In the genomic region with DNA sequence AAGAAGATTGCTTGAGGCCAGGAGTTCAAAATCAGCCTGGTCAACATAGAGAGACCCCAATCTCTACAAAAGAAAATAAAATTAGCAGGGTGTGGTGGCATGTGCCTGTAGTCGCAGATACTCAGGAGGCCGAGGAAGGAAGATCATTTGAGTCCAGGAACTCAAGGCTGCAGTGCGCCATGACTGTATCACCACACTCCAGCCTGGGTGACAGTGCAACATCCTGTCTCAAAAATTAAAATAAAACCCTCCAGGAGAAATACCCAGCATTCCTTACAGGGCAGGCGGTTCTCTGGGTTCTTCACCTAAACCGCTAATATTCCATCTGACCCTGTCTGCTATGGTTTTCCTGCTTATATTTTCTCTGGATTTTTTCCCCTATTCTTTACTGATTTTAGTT, we compare ENCODE assay signal across 17 cellular contexts. TPM values are rescaled to one million over a fixed set of nuclear protein-coding genes. Genes with fewer than 3 reads are reported as not detected.
DNase-seq lines count a peak whose midpoint lies in the region; ATAC-seq and TF ChIP-seq lines count a peak whose summit lies in the region.
"Had no signal": no experiment of that assay in that cellular context is flagged by ENCODE, and none has a peak within 500 bp of the region (broad histone marks: within the 10 kb centered on the region; RNA-seq: fewer than 3 reads in every experiment).

No MANE protein-coding gene starts in this region.

- H3K27me3 Mint-ChIP-seq in T-cell, result no peaks in the 10 kb centered on the region
- no peaks in the 10 kb centered on the region for H3K27me3 Mint-ChIP-seq in activated CD4-positive, alpha-beta T cell treated with anti-CD3 and anti-CD28 coated beads for 36 hours

- DNase-seq in cardiac muscle cell (ENCODE audit: low read depth in 1 of 2, low spot score in 1 of 2) (no peak), left cardiac atrium (no peak), T-cell (peak in 1 of 34 experiments; percentile 6), GF-D8 (lab: John Stamatoyannopoulos, UW) (no peak)
- no peak for DNase-seq in stimulated activated effector memory CD8-positive, alpha-beta T cell treated with anti-CD3 and anti-CD28 coated beads, Interleukin-12 subunit alpha, Interleukin-12 subunit beta, amount 100 ng/mL, for 72 hours (ENCODE audit: low spot score in 2 of 2)
- DNase-seq in activated CD4-positive, alpha-beta T cell treated with anti-CD3 and anti-CD28 coated beads for 36 hours, result no peak
- DNase-seq: ACHN, BE2C, Caco-2, GOT3, KG1, NCI-H1092, NCI-H1694 treated with DMSO at 0.1 percent for 48 hours, NCI-H446, PC-9 had no signal

- peaks cover 11% of the 10 kb centered on the region for H3K36me3 Mint-ChIP-seq in T-cell
- H3K36me3 Mint-ChIP-seq in stimulated activated effector memory CD8-positive, alpha-beta T cell treated with anti-CD3 and anti-CD28 coated beads, Interleukin-12 subunit alpha, Interleukin-12 subunit beta, amount 100 ng/mL, for 72 hours, result peaks cover 8% of the 10 kb centered on the region
- H3K36me3 Mint-ChIP-seq in activated CD4-positive, alpha-beta T cell treated with anti-CD3 and anti-CD28 coated beads for 36 hours (ENCODE audit: low read depth), result peaks cover 5% of the 10 kb centered on the region

- peak overlapping the region in 1 of 2 donors; percentile 29 for H3K27ac Mint-ChIP-seq in T-cell
- H3K27ac Mint-ChIP-seq in stimulated activated effector memory CD8-positive, alpha-beta T cell treated with anti-CD3 and anti-CD28 coated beads, Interleukin-12 subunit alpha, Interleukin-12 subunit beta, amount 100 ng/mL, for 72 hours, result peak overlapping the region; percentile 29
- no peak overlapping the region for H3K27ac Mint-ChIP-seq in activated CD4-positive, alpha-beta T cell treated with anti-CD3 and anti-CD28 coated beads for 36 hours

- H3K4me3 ChIP-seq in cardiac muscle cell (no peak overlapping the region), mesodermal cell (ENCODE audit: extremely low read depth, insufficient read depth, low read length, poor library complexity, severe bottlenecking) (no peak overlapping the region)
- H3K4me3 ChIP-seq: PC-9 had no signal

- peak overlapping the region in 1 of 3 donors; percentile 15 for H3K4me3 Mint-ChIP-seq in T-cell
- no peak overlapping the region for H3K4me3 Mint-ChIP-seq in stimulated activated effector memory CD8-positive, alpha-beta T cell treated with anti-CD3 and anti-CD28 coated beads, Interleukin-12 subunit alpha, Interleukin-12 subunit beta, amount 100 ng/mL, for 72 hours
- no peak overlapping the region for H3K4me3 Mint-ChIP-seq in activated CD4-positive, alpha-beta T cell treated with anti-CD3 and anti-CD28 coated beads for 36 hours

- no peak for TF ChIP-seq CTCF in cardiac muscle cell (IDR thresholded peaks at IDR 0.05; ENCODE audit: low read depth, low read length)

- 94 to 98% methylated on average over 3 to 4 of the region's 5 CpGs for WGBS in mesodermal cell (ENCODE audit: insufficient coverage in 2 of 2), 2 experiments

- POLR2A ChIA-PET in T-cell (lab: Charles Lee), result no interaction called here
- POLR2A ChIA-PET in activated CD4-positive, alpha-beta T cell treated with anti-CD3 and anti-CD28 coated beads for 36 hours (lab: Charles Lee), result interaction anchor here (0.6 kb wide), 1 partner anchor 53 kb away, joined by 3 read pairs; no protein-coding TSS in a partner anchor

- H3K36me3 ChIP-seq in cardiac muscle cell (no peaks in the 10 kb centered on the region), mesodermal cell (ENCODE audit: control insufficient read depth, insufficient read depth, low read length) (no peaks in the 10 kb centered on the region)
- H3K36me3 ChIP-seq: BE2C had no signal

- H3K9me3 Mint-ChIP-seq in T-cell, result no peaks in the 10 kb centered on the region
- H3K9me3 Mint-ChIP-seq in stimulated activated effector memory CD8-positive, alpha-beta T cell treated with anti-CD3 and anti-CD28 coated beads, Interleukin-12 subunit alpha, Interleukin-12 subunit beta, amount 100 ng/mL, for 72 hours, result no peaks in the 10 kb centered on the region
- no peaks in the 10 kb centered on the region for H3K9me3 Mint-ChIP-seq in activated CD4-positive, alpha-beta T cell treated with anti-CD3 and anti-CD28 coated beads for 36 hours (ENCODE audit: low read depth)

- H3K4me1 ChIP-seq in cardiac muscle cell (ENCODE audit: low read depth) (peaks cover 29% of the 10 kb centered on the region), mesodermal cell (ENCODE audit: control insufficient read depth, insufficient read depth, low read length, poor library complexity, severe bottlenecking) (peaks cover 32% of the 10 kb centered on the region)
- H3K4me1 ChIP-seq: Caco-2 had no signal

- CTCF ChIA-PET in T-cell (lab: Charles Lee), result no interaction called here
- CTCF ChIA-PET in activated CD4-positive, alpha-beta T cell treated with anti-CD3 and anti-CD28 coated beads for 36 hours (lab: Charles Lee), result no interaction called here

- H3K27me3 ChIP-seq in cardiac muscle cell, result no peaks in the 10 kb centered on the region
- H3K27me3 ChIP-seq: BE2C had no signal

- no peak for ATAC-seq in left cardiac atrium
- ATAC-seq in T-cell (replicated peaks in 1 of 4), result peak in 3 of 4 experiments; percentile 50 to 56 (median 54)
- ATAC-seq in stimulated activated effector memory CD8-positive, alpha-beta T cell treated with anti-CD3 and anti-CD28 coated beads, Interleukin-12 subunit alpha, Interleukin-12 subunit beta, amount 100 ng/mL, for 72 hours, result no peak
- no peak for ATAC-seq in activated CD4-positive, alpha-beta T cell treated with anti-CD3 and anti-CD28 coated beads for 36 hours
- no peak for ATAC-seq in GM18519 (IDR thresholded peaks at IDR 0.05; ENCODE audit: low FRiP score, unreplicated experiment)

- peaks cover 71 to 74% (median 72%) of the 10 kb centered on the region in 3 donors for H3K4me1 Mint-ChIP-seq in T-cell
- peaks cover 67% of the 10 kb centered on the region for H3K4me1 Mint-ChIP-seq in stimulated activated effector memory CD8-positive, alpha-beta T cell treated with anti-CD3 and anti-CD28 coated beads, Interleukin-12 subunit alpha, Interleukin-12 subunit beta, amount 100 ng/mL, for 72 hours
- peaks cover 67% of the 10 kb centered on the region for H3K4me1 Mint-ChIP-seq in activated CD4-positive, alpha-beta T cell treated with anti-CD3 and anti-CD28 coated beads for 36 hours

- intact Hi-C loops in left cardiac atrium (cut with DNase I), result no loop called here
- intact Hi-C loops in activated CD4-positive, alpha-beta T cell treated with anti-CD3 and anti-CD28 coated beads for 36 hours (cut with DNase I, micrococcal nuclease), result no loop called here

- H3K27ac ChIP-seq in cardiac muscle cell (peak overlapping the region; percentile 32), mesodermal cell (ENCODE audit: low read depth, low read length, severe bottlenecking) (peak overlapping the region; percentile 17)
- H3K27ac ChIP-seq: PC-9 had no signal

- H3K9me3 ChIP-seq in cardiac muscle cell (ENCODE audit: low read depth) (no peaks in the 10 kb centered on the region), mesodermal cell (ENCODE audit: control insufficient read depth, low read length) (no peaks in the 10 kb centered on the region)
- H3K9me3 ChIP-seq: BE2C, Caco-2 had no signal

RNA-seq across cellular contexts. Expression of gene TCF20, which starts 13.5 kb away (rescaled TPM):
- total RNA-seq in cardiac muscle cell (46.4 and 48.8 TPM in 2 replicates), left cardiac atrium (10 to 100 TPM; 13.9 to 18.2 TPM), T-cell (10 to 100 TPM; 84.2 to 98.8 (median 88.5) TPM)
- polyA plus RNA-seq in cardiac muscle cell, result 5.7 and 6.4 TPM in 2 replicates
- 27.8 TPM for polyA plus RNA-seq in mesodermal cell (2013, experiment 1 of 2)
- polyA plus RNA-seq in mesodermal cell (2013, experiment 2 of 2), result 24.9 TPM
- 10 to 100 TPM; 64.1 to 68.3 TPM for total RNA-seq in activated CD4-positive, alpha-beta T cell treated with anti-CD3 and anti-CD28 coated beads for 36 hours

Comparison
In these comparisons a context has a peak if more than half of its experiments do, and no peak if none do; other contexts are left out.
1. ATAC-seq: peak in T-cell (3 of 4); none in left cardiac atrium (0 of 2), stimulated activated effector memory CD8-positive, alpha-beta T cell treated with anti-CD3 and anti-CD28 coated beads, Interleukin-12 subunit alpha, Interleukin-12 subunit beta, amount 100 ng/mL, for 72 hours (single experiment), activated CD4-positive, alpha-beta T cell treated with anti-CD3 and anti-CD28 coated beads for 36 hours (single experiment) and GM18519 (single experiment).